In the genomic region with DNA sequence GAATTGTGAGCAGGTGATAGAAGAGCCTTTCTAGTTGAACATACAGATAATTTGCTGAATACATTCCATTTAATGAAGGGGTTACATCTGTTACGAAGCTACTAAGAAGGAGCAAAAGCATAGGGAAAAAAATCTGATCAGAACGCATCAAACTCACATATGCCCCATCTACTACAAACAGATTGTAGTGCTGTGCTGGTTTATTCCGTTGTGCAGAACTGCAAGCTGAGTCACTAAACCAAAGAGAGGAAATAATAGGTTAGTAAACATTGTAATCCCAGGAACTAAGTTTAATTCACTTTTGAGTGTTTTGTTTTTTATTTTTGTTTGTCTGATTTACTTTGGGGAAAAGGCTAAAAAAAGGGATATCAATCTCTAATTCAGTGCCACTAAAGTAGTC, we compare ENCODE assay signal across 20 cellular contexts.
DNase-seq lines count a peak whose midpoint lies in the region; ATAC-seq and TF ChIP-seq lines count a peak whose summit lies in the region.
"Had no signal": no experiment of that assay in that cellular context is flagged by ENCODE, and none has a peak within 500 bp of the region (broad histone marks: within the 10 kb centered on the region; RNA-seq: fewer than 3 reads in every experiment).

No MANE protein-coding gene starts in this region.

- H3K36me3 ChIP-seq in mammary epithelial cell (ENCODE audit: insufficient read depth, low read length) = peaks cover 3% of the 10 kb centered on the region
- H3K36me3 ChIP-seq: SJSA1 had no signal

- no peaks in the 10 kb centered on the region for H3K4me1 ChIP-seq in mammary epithelial cell (ENCODE audit: insufficient read depth, low read length)

- H3K27ac ChIP-seq in mammary epithelial cell (ENCODE audit: insufficient read depth, low read depth, low read length) = no peak overlapping the region
- H3K27ac ChIP-seq: GM23248, HL-60, SJSA1 had no signal

- H3K4me3 ChIP-seq in mammary epithelial cell (replicated peaks in 1 of 3; ENCODE audit: insufficient read depth in 1 of 3, low read depth in 2 of 3, low read length in 3 of 3) = no peak overlapping the region
- H3K4me3 ChIP-seq: GM23248, SJSA1 had no signal

- intact Hi-C loops in mammary epithelial cell (cut with micrococcal nuclease) = no loop called here

- no peaks in the 10 kb centered on the region for H3K27me3 ChIP-seq in mammary epithelial cell (ENCODE audit: insufficient read depth, low read length)
- H3K27me3 ChIP-seq: SJSA1 had no signal

- no TSS peak for BruUV-seq in mammary epithelial cell (replicated peaks; lab: Mats Ljungman, UMichigan)

- no peaks in the 10 kb centered on the region for H3K79me2 ChIP-seq in mammary epithelial cell (ENCODE audit: insufficient read depth, low read length)

- DNase-seq in DMS153 (lab: John Stamatoyannopoulos, UW) (peak; percentile 30), DMS53 treated with DMSO at 0.1 percent for 48 hours (lab: John Stamatoyannopoulos, UW; ENCODE audit: unreplicated experiment) (peak; percentile 71), astrocyte of the hippocampus (ENCODE audit: low read depth, low spot score) (peak; percentile 5), kidney tubule cell (ENCODE audit: low spot score) (peak; percentile 1), NCI-H128 (lab: John Stamatoyannopoulos, UW; ENCODE audit: unreplicated experiment) (no peak), mammary epithelial cell (no peak)
- DNase-seq: CD4-positive, CD25-positive, alpha-beta regulatory T cell; GM23248; H9; KG1; NCI-H1092; NCI-H1436 treated with DMSO at 0.1 percent for 48 hours; NCI-H1930; NCI-H2227 treated with DMSO at 0.1 percent for 48 hours; NCI-H510A treated with DMSO at 0.1 percent for 48 hours; NCI-H748 treated with DMSO at 0.1 percent for 48 hours had no signal

- in situ Hi-C loops in mammary epithelial cell (cut with MboI; ENCODE audit: low sequenced_read_pairs in 2 of 2) = no loop called here

- H3K4me2 ChIP-seq in mammary epithelial cell (ENCODE audit: insufficient read depth, low read depth, low read length) = no peak overlapping the region

- dilution Hi-C loops in mammary epithelial cell (cut with HindIII; ENCODE audit: low sequenced_read_pairs) = no loop called here

- 94% methylated on average over 3 of the region's 3 CpGs for WGBS in mammary epithelial cell (ENCODE audit: low coverage, missing lambda C conversion rate)

- CTCF ChIA-PET in mammary epithelial cell (lab: Charles Lee; ENCODE audit: low non-redundant PET) = no interaction called here

- H3K9me3 ChIP-seq in mammary epithelial cell (replicated peaks; ENCODE audit: insufficient read depth, low read length) = no peaks in the 10 kb centered on the region
- H3K9me3 ChIP-seq: SJSA1 had no signal

- no peak overlapping the region for H3K9ac ChIP-seq in mammary epithelial cell (ENCODE audit: insufficient read depth, low read length)
- H3K9ac ChIP-seq: GM23248 had no signal

- ATAC-seq in HG03039 (IDR thresholded peaks at IDR 0.05; ENCODE audit: unreplicated experiment) = no peak
- ATAC-seq: Right ventricle myocardium inferior had no signal

- no peak overlapping the region for H2AFZ ChIP-seq in mammary epithelial cell (ENCODE audit: low read depth, low read length)
- H2AFZ ChIP-seq: GM23248 had no signal

- no peak for TF ChIP-seq CTCF in mammary epithelial cell (conservative IDR thresholded peaks at IDR 0.05 in 1 of 2, IDR thresholded peaks at IDR 0.05 in 1 of 2; ENCODE audit: extremely low read depth in 1 of 2, insufficient read depth in 1 of 2, low read depth in 1 of 2, low read length in 2 of 2)

- H4K20me1 ChIP-seq in mammary epithelial cell (ENCODE audit: insufficient read depth, low read length) = no peaks in the 10 kb centered on the region

Comparison
In these comparisons a context has a peak if more than half of its experiments do, and no peak if none do; other contexts are left out.
1. DNase-seq: peak in DMS153 (single experiment), DMS53 treated with DMSO at 0.1 percent for 48 hours (single experiment), astrocyte of the hippocampus (single experiment) and kidney tubule cell (single experiment); none in NCI-H128 (single experiment) and mammary epithelial cell (single experiment).